1 cellular context compared by ENCODE assay signal in genomic region chr12:52582971-52583456, GRCh38.
A peak's percentile ranks its signal among the peaks of the same experiment; 100 is the strongest.
TF ChIP-seq lines count a peak whose summit lies in the region.

No MANE protein-coding gene starts in this region.

TF ChIP-seq in H1, 55 proteins besides CTCF, POLR2A, EP300 and RAD21 (continued from another document):
- TF ChIP-seq GABPA (IDR thresholded peaks at IDR 0.05; ENCODE audit: borderline replicate concordance, insufficient read depth, low read length) (peak; percentile 43; the same call in 1 of the 2 replicates), TAF7 (optimal IDR thresholded peaks at IDR 0.05; ENCODE audit: borderline replicate concordance, low read depth, low read length) (peak; percentile 29), MAX (IDR thresholded peaks at IDR 0.05) (no peak)
TF ChIP-seq in H1: peak in this region for 2.
